Comparison of ENCODE assay signal across 11 cellular contexts in genomic region chr12:10069099-10069498, GRCh38. TPM values are rescaled to one million over a fixed set of nuclear protein-coding genes. Genes with fewer than 3 reads are reported as not detected.
DNase-seq lines count a peak whose midpoint lies in the region; ATAC-seq and TF ChIP-seq lines count a peak whose summit lies in the region.
"Had no signal": no experiment of that assay in that cellular context is flagged by ENCODE, and none has a peak within 500 bp of the region (broad histone marks: within the 10 kb centered on the region; RNA-seq: fewer than 3 reads in every experiment).

No MANE protein-coding gene starts in this region.

- H4K20me1 ChIP-seq in fibroblast of lung (ENCODE audit: control insufficient read depth, extremely low read depth, insufficient read depth, low read length) = no peaks in the 10 kb centered on the region

- no peak overlapping the region for H2AFZ ChIP-seq in fibroblast of lung (ENCODE audit: low read length)

- no peaks in the 10 kb centered on the region for H3K36me3 ChIP-seq in fibroblast of lung (ENCODE audit: control insufficient read depth, insufficient read depth, low read length)
- H3K36me3 ChIP-seq in CD4-positive, alpha-beta memory T cell (ENCODE audit: insufficient read depth, low read length) = no peaks in the 10 kb centered on the region
- H3K36me3 ChIP-seq: ovary had no signal

- no peak overlapping the region for H3K27ac Mint-ChIP-seq in CD4-positive, alpha-beta memory T cell
- H3K27ac Mint-ChIP-seq in activated naive CD8-positive, alpha-beta T cell treated with anti-CD3 and anti-CD28 coated beads for 36 hours = no peak overlapping the region

- no peak overlapping the region for H3K4me3 Mint-ChIP-seq in CD4-positive, alpha-beta memory T cell
- no peak overlapping the region for H3K4me3 Mint-ChIP-seq in activated naive CD8-positive, alpha-beta T cell treated with anti-CD3 and anti-CD28 coated beads for 36 hours

- no peaks in the 10 kb centered on the region for H3K27me3 ChIP-seq in fibroblast of lung (ENCODE audit: control insufficient read depth, insufficient read depth, low read length)
- no peaks in the 10 kb centered on the region for H3K27me3 ChIP-seq in CD4-positive, alpha-beta memory T cell (ENCODE audit: insufficient read depth, low read length)
- H3K27me3 ChIP-seq: ovary had no signal

- TF ChIP-seq CTCF in fibroblast of lung (conservative IDR thresholded peaks at IDR 0.05 in 1 of 2, IDR thresholded peaks at IDR 0.05 in 1 of 2; ENCODE audit: low read depth in 1 of 2, low read length in 2 of 2) = no peak

- DNase-seq in ELR (ENCODE audit: low read depth) = peak; percentile 74
- DNase-seq in OCI-M1 (lab: John Stamatoyannopoulos, UW) = peak; percentile 70
- peak; percentile 11 to 31 for DNase-seq in fibroblast of lung (ENCODE audit: low read depth in 2 of 2)
- peak; percentile 66 for DNase-seq in pulmonary artery endothelial cell (ENCODE audit: low read depth, low spot score)
- DNase-seq in CD4-positive, alpha-beta memory T cell = no peak
- DNase-seq in NCI-H82 (lab: John Stamatoyannopoulos, UW) = no peak
- DNase-seq in activated naive CD8-positive, alpha-beta T cell treated with anti-CD3 and anti-CD28 coated beads for 36 hours = no peak
- DNase-seq: Karpas-422 had no signal

- H3K4me2 ChIP-seq in fibroblast of lung (ENCODE audit: extremely low read depth, insufficient read depth, low read length) = no peak overlapping the region

- peaks cover 15 to 27% of the 10 kb centered on the region in 2 donors for H3K27me3 Mint-ChIP-seq in CD4-positive, alpha-beta memory T cell
- H3K27me3 Mint-ChIP-seq in activated naive CD8-positive, alpha-beta T cell treated with anti-CD3 and anti-CD28 coated beads for 36 hours = peaks cover 25% of the 10 kb centered on the region

- H3K27ac ChIP-seq in fibroblast of lung (ENCODE audit: insufficient read depth, low read length) = no peak overlapping the region
- H3K27ac ChIP-seq in CD4-positive, alpha-beta memory T cell (ENCODE audit: low read depth, low read length) = no peak overlapping the region
- H3K27ac ChIP-seq: ovary, RWPE1 had no signal

- intact Hi-C loops in CD4-positive, alpha-beta memory T cell (cut with micrococcal nuclease) = no loop called here

- no peaks in the 10 kb centered on the region for H3K4me1 ChIP-seq in fibroblast of lung (ENCODE audit: control insufficient read depth, extremely low read depth, insufficient read depth, low read length)
- H3K4me1 ChIP-seq in CD4-positive, alpha-beta memory T cell (ENCODE audit: insufficient read depth, low read length) = no peaks in the 10 kb centered on the region

- CTCF ChIA-PET in CD4-positive, alpha-beta memory T cell (lab: Charles Lee; ENCODE audit: partially characterized antibody) = no interaction called here

- H3K4me3 ChIP-seq in fibroblast of lung (replicated peaks in 1 of 4; ENCODE audit: control extremely low read depth in 1 of 4, insufficient read depth in 1 of 4, low read depth in 3 of 4, low read length in 4 of 4) = no peak overlapping the region
- no peak overlapping the region for H3K4me3 ChIP-seq in CD4-positive, alpha-beta memory T cell (ENCODE audit: low read length in 2 of 2)
- H3K4me3 ChIP-seq: ovary had no signal

- H3K9me3 Mint-ChIP-seq in CD4-positive, alpha-beta memory T cell = no peaks in the 10 kb centered on the region
- H3K9me3 Mint-ChIP-seq in activated naive CD8-positive, alpha-beta T cell treated with anti-CD3 and anti-CD28 coated beads for 36 hours = no peaks in the 10 kb centered on the region

- POLR2A ChIA-PET in CD4-positive, alpha-beta memory T cell (lab: Charles Lee; ENCODE audit: partially characterized antibody) = no interaction called here

- H3K79me2 ChIP-seq in fibroblast of lung (ENCODE audit: control insufficient read depth, insufficient read depth, low read length) = no peaks in the 10 kb centered on the region

- no peak overlapping the region for H3K9ac ChIP-seq in fibroblast of lung (ENCODE audit: insufficient read depth, low read length)

- H3K4me1 Mint-ChIP-seq in CD4-positive, alpha-beta memory T cell = no peaks in the 10 kb centered on the region
- no peaks in the 10 kb centered on the region for H3K4me1 Mint-ChIP-seq in activated naive CD8-positive, alpha-beta T cell treated with anti-CD3 and anti-CD28 coated beads for 36 hours

- H3K36me3 Mint-ChIP-seq in CD4-positive, alpha-beta memory T cell = no peaks in the 10 kb centered on the region
- no peaks in the 10 kb centered on the region for H3K36me3 Mint-ChIP-seq in activated naive CD8-positive, alpha-beta T cell treated with anti-CD3 and anti-CD28 coated beads for 36 hours

- no peak for ATAC-seq in GM19452 (IDR thresholded peaks at IDR 0.05; ENCODE audit: unreplicated experiment)

- H3K9me3 ChIP-seq in fibroblast of lung (ENCODE audit: control insufficient read depth, insufficient read depth, low read depth, low read length) = no peaks in the 10 kb centered on the region
- H3K9me3 ChIP-seq in CD4-positive, alpha-beta memory T cell (ENCODE audit: control insufficient read depth in 1 of 2, low read length in 2 of 2) = no peaks in the 10 kb centered on the region
- H3K9me3 ChIP-seq: ovary had no signal

RNA-seq across cellular contexts. Expression of gene CLEC1A, which starts 29.7 kb away (rescaled TPM):
- not detected in 2 replicates for total RNA-seq in fibroblast of lung
- 0.08 TPM in 1 of 2 replicates, not detected in the other for polyA plus RNA-seq in fibroblast of lung
- not detected in 2 replicates for polyA plus RNA-seq in fibroblast of lung (2012)
- not detected in 2 replicates for polyA minus RNA-seq in fibroblast of lung (ENCODE audit: low replicate concordance)
- 3.6 and 16.0 TPM in 2 replicates for total RNA-seq in pulmonary artery endothelial cell
- total RNA-seq in CD4-positive, alpha-beta memory T cell = not detected
- polyA plus RNA-seq in CD4-positive, alpha-beta memory T cell = not detected
- not detected for total RNA-seq in activated naive CD8-positive, alpha-beta T cell treated with anti-CD3 and anti-CD28 coated beads for 36 hours

RNA-seq across cellular contexts. Expression of gene CLEC9A, which starts 38.6 kb away (rescaled TPM):
- total RNA-seq in fibroblast of lung (not detected in 2 replicates), pulmonary artery endothelial cell (not detected in 2 replicates)
- polyA plus RNA-seq in fibroblast of lung = not detected in 2 replicates
- polyA plus RNA-seq in fibroblast of lung (2012) = not detected in 2 replicates
- not detected in 2 replicates for polyA minus RNA-seq in fibroblast of lung (ENCODE audit: low replicate concordance)
- total RNA-seq in CD4-positive, alpha-beta memory T cell = not detected
- not detected for polyA plus RNA-seq in CD4-positive, alpha-beta memory T cell
- total RNA-seq in activated naive CD8-positive, alpha-beta T cell treated with anti-CD3 and anti-CD28 coated beads for 36 hours = not detected

RNA-seq across cellular contexts. Expression of gene CLEC12B, which starts 58.7 kb away (rescaled TPM):
- not detected in 2 replicates for total RNA-seq in fibroblast of lung
- polyA plus RNA-seq in fibroblast of lung = 0.02 TPM in 1 of 2 replicates, not detected in the other
- not detected in 2 replicates for polyA plus RNA-seq in fibroblast of lung (2012)
- polyA minus RNA-seq in fibroblast of lung (ENCODE audit: low replicate concordance) = not detected in 2 replicates
- 0.35 and 0.46 TPM in 2 replicates for total RNA-seq in pulmonary artery endothelial cell
- not detected for total RNA-seq in CD4-positive, alpha-beta memory T cell
- not detected for polyA plus RNA-seq in CD4-positive, alpha-beta memory T cell
- not detected for total RNA-seq in activated naive CD8-positive, alpha-beta T cell treated with anti-CD3 and anti-CD28 coated beads for 36 hours
- total RNA-seq: ovary had no signal

Comparison
In these comparisons a context has a peak if more than half of its experiments do, and no peak if none do; other contexts are left out.
1. DNase-seq: peak in ELR (single experiment), OCI-M1 (single experiment), fibroblast of lung (2 of 2) and pulmonary artery endothelial cell (single experiment); none in CD4-positive, alpha-beta memory T cell (0 of 5), NCI-H82 (single experiment) and activated naive CD8-positive, alpha-beta T cell treated with anti-CD3 and anti-CD28 coated beads for 36 hours (single experiment).